ENCODE assay signal across 21 cellular contexts in the genomic region with DNA sequence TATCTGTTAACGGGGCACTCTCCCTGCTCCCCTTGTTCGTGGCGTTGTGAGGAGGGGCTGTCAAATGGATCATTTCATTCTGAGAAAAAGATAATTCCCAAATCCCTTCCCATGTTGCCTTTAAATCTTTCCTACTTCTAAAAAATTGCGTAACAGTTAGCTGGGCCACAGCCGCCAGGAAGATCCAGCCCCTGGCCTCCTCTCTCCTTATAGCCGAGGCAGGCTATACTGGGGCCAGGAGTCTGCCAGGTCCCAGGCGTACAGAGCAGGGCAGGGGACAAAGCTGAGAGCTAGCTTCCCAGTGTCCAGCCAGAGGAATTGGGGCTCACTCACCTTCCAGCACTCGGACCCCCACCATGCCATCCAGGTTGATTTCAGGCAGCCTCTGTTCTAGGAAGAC. TPM values are rescaled to one million over a fixed set of nuclear protein-coding genes. Genes with fewer than 3 reads are reported as not detected.
DNase-seq lines count a peak whose midpoint lies in the region; ATAC-seq, FAIRE-seq and TF ChIP-seq lines count a peak whose summit lies in the region.
"Had no signal": no experiment of that assay in that cellular context is flagged by ENCODE, and none has a peak within 500 bp of the region (broad histone marks: within the 10 kb centered on the region; RNA-seq: fewer than 3 reads in every experiment).

No MANE protein-coding gene starts in this region.

- H3K18ac ChIP-seq in neuronal stem cell (ENCODE audit: low read length): no peak overlapping the region

- H3K4me1 Mint-ChIP-seq in glutamatergic neuron (ENCODE audit: low read depth, unreplicated experiment): no peaks in the 10 kb centered on the region

- no peak overlapping the region for H3K14ac ChIP-seq in neuronal stem cell (ENCODE audit: low read length)

- H2BK12ac ChIP-seq in neuronal stem cell (ENCODE audit: low read length): peak overlapping the region; percentile 96

- H2BK5ac ChIP-seq in neuronal stem cell (ENCODE audit: low read length): no peak overlapping the region

- no peaks in the 10 kb centered on the region for H3K9me3 ChIP-seq in A549
- no peaks in the 10 kb centered on the region for H3K9me3 ChIP-seq in hepatocyte (ENCODE audit: low read depth)
- no peaks in the 10 kb centered on the region for H3K9me3 ChIP-seq in neuronal stem cell (replicated peaks in 1 of 2; ENCODE audit: control insufficient read depth in 2 of 2, insufficient read depth in 1 of 2, low read depth in 1 of 2, low read length in 2 of 2)
- H3K9me3 ChIP-seq: esophagus muscularis mucosa, Peyer's patch, psoas muscle had no signal

- no peak overlapping the region for H3K4ac ChIP-seq in neuronal stem cell (ENCODE audit: low read length)

- H4K8ac ChIP-seq in neuronal stem cell (ENCODE audit: low read depth, low read length): peak overlapping the region; percentile 58

- peak overlapping the region; percentile 67 for H2BK15ac ChIP-seq in neuronal stem cell (ENCODE audit: low read length)

- H3K27ac ChIP-seq in A549 (no peak overlapping the region), hepatocyte (peak overlapping the region; percentile 60), neuronal stem cell (replicated peaks; ENCODE audit: low read length) (no peak overlapping the region)
- H3K27ac ChIP-seq: esophagus muscularis mucosa, psoas muscle, SK-N-MC had no signal

- H3K23ac ChIP-seq in neuronal stem cell (ENCODE audit: low read depth, low read length, poor library complexity): no peak overlapping the region

- H3K9me3 Mint-ChIP-seq in glutamatergic neuron (ENCODE audit: unreplicated experiment): peaks cover 4% of the 10 kb centered on the region
- H3K9me3 Mint-ChIP-seq: CD4-positive, CD25-positive, alpha-beta regulatory T cell; nephron progenitor cell had no signal

- no peak for TF ChIP-seq POLR2A in A549 (IDR thresholded peaks at IDR 0.05; ENCODE audit: low read length)

- peaks cover 6% of the 10 kb centered on the region; the same call in 1 of the 3 replicates for H3K4me1 ChIP-seq in A549
- H3K4me1 ChIP-seq in hepatocyte (ENCODE audit: insufficient read depth): peaks cover 4% of the 10 kb centered on the region
- H3K4me1 ChIP-seq in neuronal stem cell (ENCODE audit: control insufficient read depth in 2 of 2, insufficient read depth in 1 of 2, low read depth in 1 of 2, low read length in 2 of 2): peaks cover 0 to 3% of the 10 kb centered on the region in 2 donors
- H3K4me1 ChIP-seq: esophagus muscularis mucosa, psoas muscle had no signal

- CTCF ChIA-PET in A549 (lab: Yijun Ruan, JAX): no interaction called here

- no peak overlapping the region for H4K91ac ChIP-seq in neuronal stem cell (ENCODE audit: low read depth, low read length, poor library complexity)

- POLR2A ChIA-PET in A549 (lab: Yijun Ruan, JAX): no interaction called here

- no peak overlapping the region for H3K4me3 Mint-ChIP-seq in glutamatergic neuron (ENCODE audit: unreplicated experiment)
- H3K4me3 Mint-ChIP-seq: CD4-positive, CD25-positive, alpha-beta regulatory T cell; nephron progenitor cell had no signal

- DNase-seq in A549 (ENCODE audit: low read depth in 1 of 2, low spot score in 1 of 2) (no peak), hepatocyte (ENCODE audit: low spot score) (no peak), neuronal stem cell (ENCODE audit: low spot score) (no peak), iPS-NIHi7 (ENCODE audit: extremely low spot score) (no peak), hepatic stellate cell (ENCODE audit: low spot score) (no peak), DMS 273 (lab: John Stamatoyannopoulos, UW; ENCODE audit: unreplicated experiment) (no peak), glutamatergic neuron (no peak)
- DNase-seq: activated CD4-positive, alpha-beta T cell treated with anti-CD3 and anti-CD28 coated beads, Interleukin-2, amount 50 U/mL, for 4 hours; activated naive CD4-positive, alpha-beta T cell; activated T-cell treated with anti-CD3 and anti-CD28 coated beads for 4 hours; CD4-positive, CD25-positive, alpha-beta regulatory T cell; effector memory CD4-positive, alpha-beta T cell; Kasumi-1; nephron progenitor cell; Peyer's patch; psoas muscle had no signal

- TF ChIP-seq CTCF in A549 (IDR thresholded peaks at IDR 0.05) (no peak), hepatocyte (IDR thresholded peaks at IDR 0.05; ENCODE audit: poor library complexity) (no peak), glutamatergic neuron (IDR thresholded peaks at IDR 0.05; ENCODE audit: partially characterized antibody, unreplicated experiment) (no peak)

- TF ChIP-seq RAD21 in A549 (conservative IDR thresholded peaks at IDR 0.05 in 1 of 2, IDR thresholded peaks at IDR 0.05 in 1 of 2): no peak
- no peak for TF ChIP-seq RAD21 in Ishikawa (IDR thresholded peaks at IDR 0.05; ENCODE audit: low read depth)

- H3K79me2 ChIP-seq in hepatocyte: no peaks in the 10 kb centered on the region

- WGBS in A549 (ENCODE audit: missing lambda C conversion rate): 29% methylated on average over 8 of the region's 8 CpGs
- 68% methylated on average over 8 of the region's 8 CpGs for WGBS in hepatocyte (ENCODE audit: low lambda C conversion rate, missing lambda C conversion rate)
- no CpG with 5 or more reads among the region's 8 CpGs for WGBS in neuronal stem cell (ENCODE audit: extremely low coverage in 2 of 2, insufficient read length in 2 of 2, insufficient replicate concordance in 1 of 2), 2 donors

- no peak for FAIRE-seq in A549 (lab: Jason Lieb, UNC)

- peaks cover 1% of the 10 kb centered on the region for H3K79me1 ChIP-seq in neuronal stem cell (ENCODE audit: low read depth, low read length)

- no peak for TF ChIP-seq EP300 in A549 (IDR thresholded peaks at IDR 0.05)
- TF ChIP-seq EP300 in Ishikawa (IDR thresholded peaks at IDR 0.05; ENCODE audit: borderline replicate concordance): no peak

- no peaks in the 10 kb centered on the region for H3K36me3 Mint-ChIP-seq in glutamatergic neuron (ENCODE audit: unreplicated experiment)

- H3K4me3 ChIP-seq in A549: no peak overlapping the region
- H3K4me3 ChIP-seq in hepatocyte: no peak overlapping the region
- no peak overlapping the region for H3K4me3 ChIP-seq in neuronal stem cell (ENCODE audit: low read length in 2 of 2)
- H3K4me3 ChIP-seq: esophagus muscularis mucosa, psoas muscle, SK-N-MC had no signal

- H2AK5ac ChIP-seq in neuronal stem cell (ENCODE audit: low read depth, low read length): peak overlapping the region; percentile 89

- ATAC-seq in A549: peak in 1 of 2 experiments; percentile 17; a peak in 3 of 6 replicates

- H3K36me3 ChIP-seq in hepatocyte (replicated peaks; ENCODE audit: insufficient read depth, low read depth) (no peaks in the 10 kb centered on the region), neuronal stem cell (replicated peaks in 1 of 2; ENCODE audit: control insufficient read depth in 2 of 2, insufficient read depth in 2 of 2, low read length in 2 of 2) (no peaks in the 10 kb centered on the region)
- H3K36me3 ChIP-seq: esophagus muscularis mucosa, Peyer's patch had no signal

- H3K27me3 ChIP-seq in hepatocyte (no peaks in the 10 kb centered on the region), neuronal stem cell (ENCODE audit: control insufficient read depth in 3 of 3, insufficient read depth in 3 of 3, low read depth in 1 of 3, low read length in 3 of 3) (peaks cover 0 to 29% (median 2%) of the 10 kb centered on the region in 3 experiments)
- H3K27me3 ChIP-seq: Peyer's patch had no signal

- H3K27ac Mint-ChIP-seq in glutamatergic neuron (ENCODE audit: unreplicated experiment): no peak overlapping the region
- H3K27ac Mint-ChIP-seq: CD4-positive, CD25-positive, alpha-beta regulatory T cell; nephron progenitor cell had no signal

- H3K9me2 ChIP-seq in hepatocyte (replicated peaks; ENCODE audit: insufficient read depth): no peaks in the 10 kb centered on the region

- no peak overlapping the region for H2BK120ac ChIP-seq in neuronal stem cell (ENCODE audit: low read depth, low read length)

- H3K4me2 ChIP-seq in A549: no peak overlapping the region
- no peak overlapping the region for H3K4me2 ChIP-seq in hepatocyte
- H3K4me2 ChIP-seq in neuronal stem cell (ENCODE audit: insufficient read depth, low read length, poor library complexity, severe bottlenecking): no peak overlapping the region

- peak overlapping the region; percentile 44 for H3K9ac ChIP-seq in neuronal stem cell (ENCODE audit: low read depth, low read length, poor library complexity)

- H3K27me3 Mint-ChIP-seq in glutamatergic neuron (ENCODE audit: unreplicated experiment): no peaks in the 10 kb centered on the region

- no peaks in the 10 kb centered on the region for H4K20me1 ChIP-seq in hepatocyte (ENCODE audit: insufficient read depth, poor library complexity, severe bottlenecking)

- H2AFZ ChIP-seq in hepatocyte (no peak overlapping the region), neuronal stem cell (ENCODE audit: low read length) (peak overlapping the region; percentile 84)

RNA-seq across cellular contexts. Expression of a gene that starts 0.4 kb away (rescaled TPM):
- polyA plus RNA-seq in A549 (2011; rRNA removed) (not detected in 2 replicates), A549 (2017; fragmentation: RNase III; extraction: RNeasy Plus Mini Kit Qiagen cat#74134 plus additional on column Dnase treatment) (not detected in 3 replicates), hepatocyte (2.0 and 3.8 TPM in 2 replicates)
- not detected in 2 replicates for polyA plus RNA-seq in A549 (2012; cell fraction: cytosol; rRNA removed)
- not detected in 2 replicates for polyA plus RNA-seq in A549 (2012; cell fraction: nucleus; rRNA removed)
- not detected in 2 replicates for polyA minus RNA-seq in A549 (2011; rRNA and poly(A)+ RNA removed)
- total RNA-seq in hepatocyte (1.1 and 4.5 TPM in 2 replicates), glutamatergic neuron (ENCODE audit: unreplicated experiment) (not detected)
- polyA plus RNA-seq in neuronal stem cell (2013, experiment 1 of 2): 0.52 TPM
- polyA plus RNA-seq in neuronal stem cell (2013, experiment 2 of 2): 0.72 TPM
- total RNA-seq: CD4-positive, CD25-positive, alpha-beta regulatory T cell; HT-29; T-helper 2 cell treated with Interferon-gamma antibody and Interleukin-4, amounts not matched to agents 100 ng/mL and 5 ng/mL, for 36 hours had no signal
- polyA plus RNA-seq: CD4-positive, CD25-positive, alpha-beta regulatory T cell had no signal

RNA-seq across cellular contexts. Expression of a gene that starts 6.3 kb away (rescaled TPM):
- polyA plus RNA-seq in A549 (2011; rRNA removed) (30.9 and 35.5 TPM in 2 replicates), A549 (2017; fragmentation: RNase III; extraction: RNeasy Plus Mini Kit Qiagen cat#74134 plus additional on column Dnase treatment) (29.6 to 33.4 TPM (median 31.7 TPM) in 3 replicates), hepatocyte (45.5 and 51.9 TPM in 2 replicates)
- polyA plus RNA-seq in A549 (2012; cell fraction: cytosol; rRNA removed): 31.7 and 37.9 TPM in 2 replicates
- 58.0 and 61.6 TPM in 2 replicates for polyA plus RNA-seq in A549 (2012; cell fraction: nucleus; rRNA removed)
- polyA minus RNA-seq in A549 (2011; rRNA and poly(A)+ RNA removed): 46.8 and 55.7 TPM in 2 replicates
- total RNA-seq in hepatocyte (37.9 and 63.6 TPM in 2 replicates), glutamatergic neuron (ENCODE audit: unreplicated experiment) (18.8 TPM)
- polyA plus RNA-seq in neuronal stem cell (2013, experiment 1 of 2): 7.9 TPM
- 8.4 TPM for polyA plus RNA-seq in neuronal stem cell (2013, experiment 2 of 2)

RNA-seq across cellular contexts. Expression of a gene that starts 31.6 kb away (rescaled TPM):
- 6.5 and 6.7 TPM in 2 replicates for polyA plus RNA-seq in A549 (2011; rRNA removed)
- polyA plus RNA-seq in A549 (2012; cell fraction: cytosol; rRNA removed): 14.6 and 17.8 TPM in 2 replicates
- polyA plus RNA-seq in A549 (2012; cell fraction: nucleus; rRNA removed): 44.4 and 60.0 TPM in 2 replicates
- 12.6 to 17.3 TPM (median 16.5 TPM) in 3 replicates for polyA plus RNA-seq in A549 (2017; fragmentation: RNase III; extraction: RNeasy Plus Mini Kit Qiagen cat#74134 plus additional on column Dnase treatment)
- 6.8 and 8.2 TPM in 2 replicates for polyA minus RNA-seq in A549 (2011; rRNA and poly(A)+ RNA removed)
- 30.5 and 32.2 TPM in 2 replicates for total RNA-seq in hepatocyte
- 33.7 and 35.7 TPM in 2 replicates for polyA plus RNA-seq in hepatocyte
- polyA plus RNA-seq in neuronal stem cell (2013, experiment 1 of 2): 3.1 TPM
- 2.7 TPM for polyA plus RNA-seq in neuronal stem cell (2013, experiment 2 of 2)
- 9.7 TPM for total RNA-seq in glutamatergic neuron (ENCODE audit: unreplicated experiment)

RNA-seq across cellular contexts. Expression of a gene that starts 32.2 kb away (rescaled TPM):
- 14.8 and 15.5 TPM in 2 replicates for polyA plus RNA-seq in A549 (2011; rRNA removed)
- 26.3 and 35.9 TPM in 2 replicates for polyA plus RNA-seq in A549 (2012; cell fraction: cytosol; rRNA removed)
- 35.2 and 51.4 TPM in 2 replicates for polyA plus RNA-seq in A549 (2012; cell fraction: nucleus; rRNA removed)
- polyA plus RNA-seq in A549 (2017; fragmentation: RNase III; extraction: RNeasy Plus Mini Kit Qiagen cat#74134 plus additional on column Dnase treatment): 22.1 to 24.9 TPM (median 22.6 TPM) in 3 replicates
- polyA minus RNA-seq in A549 (2011; rRNA and poly(A)+ RNA removed): 16.2 and 19.1 TPM in 2 replicates
- total RNA-seq in hepatocyte: 5.8 and 16.5 TPM in 2 replicates
- 16.1 and 16.7 TPM in 2 replicates for polyA plus RNA-seq in hepatocyte
- 9.2 TPM for polyA plus RNA-seq in neuronal stem cell (2013, experiment 1 of 2)
- polyA plus RNA-seq in neuronal stem cell (2013, experiment 2 of 2): 8.9 TPM
- total RNA-seq in glutamatergic neuron (ENCODE audit: unreplicated experiment): 12.9 TPM
